1 cellular context compared by ENCODE assay signal in genomic region chr12:56154818-56155217, GRCh38.
TF ChIP-seq lines count a peak whose summit lies in the region.

No MANE protein-coding gene starts in this region.

TF ChIP-seq in HepG2, 621 proteins besides CTCF, POLR2A, EP300 and RAD21:
- TF ChIP-seq MED8 (CRISPR knock-in tag; IDR thresholded peaks at IDR 0.05; ENCODE audit: insufficient replicate concordance) (peak; percentile 20), KAT8 (CRISPR knock-in tag; IDR thresholded peaks at IDR 0.05) (no peak)
